ENCODE assay signal across 12 cellular contexts in genomic region chr1:67261646-67262045, GRCh38. TPM values are rescaled to one million over a fixed set of nuclear protein-coding genes. Genes with fewer than 3 reads are reported as not detected.
A peak's percentile ranks its signal among the peaks of the same experiment; 100 is the strongest.
DNase-seq lines count a peak whose midpoint lies in the region; ATAC-seq, FAIRE-seq and TF ChIP-seq lines count a peak whose summit lies in the region.
"Had no signal": no experiment of that assay in that cellular context is flagged by ENCODE, and none has a peak within 500 bp of the region (broad histone marks: within the 10 kb centered on the region; RNA-seq: fewer than 3 reads in every experiment).

No MANE protein-coding gene starts in this region.

- H4K20me1 ChIP-seq in OCI-LY7 (ENCODE audit: insufficient read depth, low read length): no peaks in the 10 kb centered on the region

- H3K27ac ChIP-seq in OCI-LY7 (ENCODE audit: low read depth, low read length, poor library complexity, severe bottlenecking): no peak overlapping the region
- H3K27ac ChIP-seq: thyroid gland had no signal

- intact Hi-C loops in OCI-LY7 (cut with micrococcal nuclease; ENCODE audit: unreplicated experiment): no loop called here

- no TSS peak for BruUV-seq in OCI-LY7 (replicated peaks; lab: Mats Ljungman, UMichigan)

- POLR2A ChIA-PET in OCI-LY7 (lab: Charles Lee): interaction anchor here (0.7 kb wide), 1 partner anchor 10 kb away, joined by 3 read pairs; no protein-coding TSS in a partner anchor

- TF ChIP-seq CTCF in OCI-LY7 (conservative IDR thresholded peaks at IDR 0.05; ENCODE audit: low read length) (peak; percentile 48; the same call in 1 of the 2 replicates), bronchial epithelial cell (IDR thresholded peaks at IDR 0.05; ENCODE audit: insufficient read depth, low read length, severe bottlenecking) (peak; percentile 20), retinal pigment epithelial cell (conservative IDR thresholded peaks at IDR 0.05; ENCODE audit: low read depth, low read length) (peak; percentile 60)

- no peaks in the 10 kb centered on the region for H3K9me2 ChIP-seq in OCI-LY7 (ENCODE audit: insufficient read depth, low read length)

- peak overlapping the region; percentile 24; the same call in 1 of the 2 replicates for H2AFZ ChIP-seq in OCI-LY7 (ENCODE audit: low read length)

- DNase-seq in activated CD4-positive, CD25-positive, alpha-beta regulatory T cell treated with anti-CD3 and anti-CD28 coated beads, Interleukin-2, amount 50 U/mL, for 16 hours (ENCODE audit: low read depth, low spot score): peak; percentile 10
- DNase-seq in activated CD4-positive, CD25-positive, alpha-beta regulatory T cell treated with anti-CD3 and anti-CD28 coated beads, Interleukin-2, amount 50 U/mL, for 72 hours: no peak
- peak; percentile 17 for DNase-seq in OCI-LY7 (ENCODE audit: low spot score)
- DNase-seq in bronchial epithelial cell (ENCODE audit: low read depth): no peak
- DNase-seq in retinal pigment epithelial cell (ENCODE audit: low read depth): no peak
- no peak for DNase-seq in A172 (ENCODE audit: low spot score)
- DNase-seq in NCI-H226: no peak
- DNase-seq: mesenchymal stem cell, NCI-H1105 treated with DMSO at 0.1 percent for 48 hours, thyroid gland had no signal

- no peak for ATAC-seq in esophagus mucosa

- no peak overlapping the region for H3K4me2 ChIP-seq in OCI-LY7 (ENCODE audit: low read length)

- peaks cover 15% of the 10 kb centered on the region for H3K4me1 ChIP-seq in OCI-LY7 (ENCODE audit: insufficient read depth, low read length, poor library complexity, severe bottlenecking)
- H3K4me1 ChIP-seq: thyroid gland had no signal

- H3K9me3 ChIP-seq in OCI-LY7 (ENCODE audit: low read length): no peaks in the 10 kb centered on the region
- H3K9me3 ChIP-seq: thyroid gland had no signal

- no peak for FAIRE-seq in bronchial epithelial cell (lab: Jason Lieb, UNC)
- FAIRE-seq: A204.1 had no signal

- no peaks in the 10 kb centered on the region for H3K79me2 ChIP-seq in OCI-LY7 (ENCODE audit: insufficient read depth, low read depth, low read length)

- no peaks in the 10 kb centered on the region for H3K27me3 ChIP-seq in bronchial epithelial cell (ENCODE audit: control insufficient read depth, insufficient read depth, low read length)
- H3K27me3 ChIP-seq: thyroid gland had no signal

- CTCF ChIA-PET in OCI-LY7 (lab: Charles Lee; ENCODE audit: unreplicated experiment): no interaction called here

- H3K4me3 ChIP-seq in OCI-LY7 (ENCODE audit: low read depth, low read length, poor library complexity, severe bottlenecking) (no peak overlapping the region), bronchial epithelial cell (ENCODE audit: low read depth, low read length) (no peak overlapping the region), retinal pigment epithelial cell (ENCODE audit: low read length) (no peak overlapping the region)
- H3K4me3 ChIP-seq: thyroid gland had no signal

- no peaks in the 10 kb centered on the region for H3K36me3 ChIP-seq in OCI-LY7 (ENCODE audit: insufficient read depth, low read length)
- H3K36me3 ChIP-seq in bronchial epithelial cell (ENCODE audit: control insufficient read depth, insufficient read depth, low read length): no peaks in the 10 kb centered on the region
- H3K36me3 ChIP-seq: thyroid gland had no signal

RNA-seq across cellular contexts. Expression of gene IL12RB2, which starts 46.0 kb away (rescaled TPM):
- not detected in 2 replicates for total RNA-seq in OCI-LY7 (2014; rRNA removed; shearing (Covaris generic))
- not detected in 2 replicates for total RNA-seq in OCI-LY7 (2022)
- total RNA-seq in bronchial epithelial cell: 0.51 and 0.53 TPM in 2 replicates
- total RNA-seq in esophagus mucosa: 1.3 TPM
- total RNA-seq in A172 (2014; rRNA removed; shearing (Covaris generic)): not detected in 2 replicates

Comparison
In these comparisons a context has a peak if more than half of its experiments do, and no peak if none do; other contexts are left out.
1. DNase-seq: peak in activated CD4-positive, CD25-positive, alpha-beta regulatory T cell treated with anti-CD3 and anti-CD28 coated beads, Interleukin-2, amount 50 U/mL, for 16 hours (single experiment) and OCI-LY7 (single experiment); none in activated CD4-positive, CD25-positive, alpha-beta regulatory T cell treated with anti-CD3 and anti-CD28 coated beads, Interleukin-2, amount 50 U/mL, for 72 hours (single experiment), bronchial epithelial cell (single experiment), retinal pigment epithelial cell (single experiment), A172 (single experiment) and NCI-H226 (single experiment).
2. Peak in every context shown above with its lines, with median percentiles within 50 percentile points of each other: CTCF ChIP-seq.